8 cellular contexts compared by ENCODE assay signal in genomic region chr12:131511391-131511802, GRCh38.
DNase-seq lines count a peak whose midpoint lies in the region; ATAC-seq and TF ChIP-seq lines count a peak whose summit lies in the region.

No MANE protein-coding gene starts in this region.

- H3K27ac ChIP-seq in left lung (no peak overlapping the region), upper lobe of right lung (no peak overlapping the region)

- TF ChIP-seq CTCF in left lung (IDR thresholded peaks at IDR 0.05) (no peak), upper lobe of right lung (IDR thresholded peaks at IDR 0.05) (no peak)

- H3K27me3 ChIP-seq in left lung (no peaks in the 10 kb centered on the region), upper lobe of right lung (no peaks in the 10 kb centered on the region)

- peak; percentile 96 for ATAC-seq in GM18520 (IDR thresholded peaks at IDR 0.05; ENCODE audit: unreplicated experiment)
- ATAC-seq in HG02588 (IDR thresholded peaks at IDR 0.05; ENCODE audit: unreplicated experiment): peak; percentile 97
- peak; percentile 74 for ATAC-seq in left lung
- ATAC-seq in upper lobe of right lung: peak; percentile 90
- ATAC-seq in sciatic nerve: no peak

- H3K36me3 ChIP-seq in left lung (no peaks in the 10 kb centered on the region), upper lobe of right lung (no peaks in the 10 kb centered on the region)

- intact Hi-C loops in left lung (cut with DNase I) (no loop called here), upper lobe of right lung (cut with DNase I) (no loop called here), sciatic nerve (cut with DNase I) (no loop called here)

- H3K9me3 ChIP-seq in left lung (peaks cover 0 to 2% of the 10 kb centered on the region in 2 donors), upper lobe of right lung (no peaks in the 10 kb centered on the region)

- H3K4me1 ChIP-seq in left lung (peaks cover 0 to 3% of the 10 kb centered on the region in 2 donors), upper lobe of right lung (no peaks in the 10 kb centered on the region)

- H3K4me3 ChIP-seq in left lung (no peak overlapping the region), upper lobe of right lung (no peak overlapping the region)

- DNase-seq in NCI-H460 (ENCODE audit: extremely low read depth, low read depth) (peak; percentile 11), left lung (no peak), upper lobe of right lung (no peak), sciatic nerve (ENCODE audit: low spot score) (no peak), HUDEP-2 (lab: John Stamatoyannopoulos, UW; ENCODE audit: unreplicated experiment in 76 of 76) (no peak)
- peak; percentile 38 for DNase-seq in activated T-cell treated with anti-CD3 and anti-CD28 coated beads, Interleukin-2, amount 50 U/mL, for 1 hour

Comparison
In these comparisons a context has a peak if more than half of its experiments do, and no peak if none do; other contexts are left out.
1. DNase-seq: peak in NCI-H460 (single experiment) and activated T-cell treated with anti-CD3 and anti-CD28 coated beads, Interleukin-2, amount 50 U/mL, for 1 hour (single experiment); none in left lung (0 of 2), upper lobe of right lung (single experiment), sciatic nerve (single experiment) and HUDEP-2 (0 of 76).